ENCODE assay signal across 14 cellular contexts in the genomic region with DNA sequence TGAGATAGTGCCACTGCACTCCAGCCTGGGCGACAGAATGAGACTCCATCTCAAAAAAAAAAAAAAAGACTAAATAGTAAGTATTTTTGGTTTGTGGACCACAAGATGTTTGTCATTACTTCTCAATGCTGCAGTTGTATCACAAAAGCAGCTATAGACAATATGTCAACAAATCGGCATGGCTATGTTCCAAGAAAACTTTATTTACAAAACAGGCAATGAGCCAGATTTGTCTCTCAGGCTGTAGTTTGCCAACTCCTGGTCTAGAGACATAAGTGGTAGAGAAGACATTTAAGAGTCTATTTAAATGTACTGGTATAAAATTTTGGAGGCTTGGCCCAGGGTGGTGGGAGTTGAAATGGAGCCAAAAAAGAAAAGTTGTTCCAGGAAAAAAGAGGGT.
DNase-seq lines count a peak whose midpoint lies in the region; TF ChIP-seq lines count a peak whose summit lies in the region.
"Had no signal": no experiment of that assay in that cellular context is flagged by ENCODE, and none has a peak within 500 bp of the region (broad histone marks: within the 10 kb centered on the region; RNA-seq: fewer than 3 reads in every experiment).

No MANE protein-coding gene starts in this region.

- peak overlapping the region; percentile 28 for H3K27ac Mint-ChIP-seq in neural crest cell (ENCODE audit: unreplicated experiment)
- H3K27ac Mint-ChIP-seq: CD8-positive, alpha-beta memory T cell; HFFc6 had no signal

- no peaks in the 10 kb centered on the region for H3K36me3 Mint-ChIP-seq in neural crest cell (ENCODE audit: low read depth)

- no peak overlapping the region for H3K4me3 Mint-ChIP-seq in neural crest cell
- H3K4me3 Mint-ChIP-seq: CD8-positive, alpha-beta memory T cell; HFFc6 had no signal

- no peak overlapping the region for H3K4me3 ChIP-seq in LNCaP clone FGC (ENCODE audit: low read depth, low read length)
- H3K4me3 ChIP-seq: BLaER1 had no signal

- peaks cover 4% of the 10 kb centered on the region for H3K9me3 Mint-ChIP-seq in neural crest cell

- H3K27me3 Mint-ChIP-seq in neural crest cell (ENCODE audit: low read depth) = no peaks in the 10 kb centered on the region
- H3K27me3 Mint-ChIP-seq: CD8-positive, alpha-beta memory T cell had no signal

- DNase-seq in NCI-H2029 (lab: John Stamatoyannopoulos, UW) (peak; percentile 2), NCI-H2029 treated with DMSO at 0.1 percent for 48 hours (lab: John Stamatoyannopoulos, UW) (no peak), LNCaP clone FGC (ENCODE audit: low read depth) (peak; percentile 11), foreskin melanocyte (peak; percentile 15), neural crest cell (ENCODE audit: low read depth, low spot score) (no peak), glomerular visceral epithelial cell (ENCODE audit: extremely low spot score) (no peak), NCI-H2171 (lab: John Stamatoyannopoulos, UW) (no peak)
- DNase-seq: AML-193; CD8-positive, alpha-beta memory T cell; DMS53; GF-D8; HCEC 1CT; HFFc6 had no signal

- TF ChIP-seq CTCF in LNCaP clone FGC (IDR thresholded peaks at IDR 0.05; ENCODE audit: control insufficient read depth, extremely low read depth, insufficient read depth) (no peak), neural crest cell (conservative IDR thresholded peaks at IDR 0.05) (no peak)

- peaks cover 33% of the 10 kb centered on the region for H3K4me1 Mint-ChIP-seq in neural crest cell
- H3K4me1 Mint-ChIP-seq: CD8-positive, alpha-beta memory T cell had no signal

Comparison
In these comparisons a context has a peak if more than half of its experiments do, and no peak if none do; other contexts are left out.
1. DNase-seq: peak in NCI-H2029 (single experiment), LNCaP clone FGC (single experiment) and foreskin melanocyte (single experiment); none in NCI-H2029 treated with DMSO at 0.1 percent for 48 hours (single experiment), neural crest cell (single experiment), glomerular visceral epithelial cell (single experiment) and NCI-H2171 (single experiment).